ENCODE assay signal across 13 cellular contexts in genomic region chr5:140608730-140609520, GRCh38. TPM values are rescaled to one million over a fixed set of nuclear protein-coding genes. Genes with fewer than 3 reads are reported as not detected.
DNase-seq lines count a peak whose midpoint lies in the region; ATAC-seq and TF ChIP-seq lines count a peak whose summit lies in the region.
"Had no signal": no experiment of that assay in that cellular context is flagged by ENCODE, and none has a peak within 500 bp of the region (broad histone marks: within the 10 kb centered on the region; RNA-seq: fewer than 3 reads in every experiment).

No MANE protein-coding gene starts in this region.

- H3K4me3 Mint-ChIP-seq in CD14-positive monocyte, result peak overlapping the region; percentile 51 to 78
- H3K4me3 Mint-ChIP-seq in naive thymus-derived CD4-positive, alpha-beta T cell, result no peak overlapping the region
- no peak overlapping the region for H3K4me3 Mint-ChIP-seq in HFFc6
- H3K4me3 Mint-ChIP-seq: activated naive CD8-positive, alpha-beta T cell; stimulated activated naive CD8-positive, alpha-beta T cell treated with anti-CD3 and anti-CD28 coated beads, Interleukin-15, Interleukin-2, amounts not matched to agents 100 ng/mL and 50 ng/mL, for 24 hours had no signal

- no peaks in the 10 kb centered on the region for H3K27me3 Mint-ChIP-seq in CD14-positive monocyte (ENCODE audit: low read depth in 3 of 3)
- H3K27me3 Mint-ChIP-seq in naive thymus-derived CD4-positive, alpha-beta T cell, result peaks cover 6 to 17% (median 9%) of the 10 kb centered on the region in 5 donors
- peaks cover 19% of the 10 kb centered on the region for H3K27me3 Mint-ChIP-seq in HFFc6 (ENCODE audit: insufficient read depth)

- peaks cover 87% of the 10 kb centered on the region for H3K4me1 Mint-ChIP-seq in CD14-positive monocyte
- peaks cover 6 to 25% (median 18%) of the 10 kb centered on the region in 7 donors for H3K4me1 Mint-ChIP-seq in naive thymus-derived CD4-positive, alpha-beta T cell
- peaks cover 10% of the 10 kb centered on the region for H3K4me1 Mint-ChIP-seq in HFFc6 (ENCODE audit: low read depth)

- TF ChIP-seq CTCF in CD14-positive monocyte (IDR thresholded peaks at IDR 0.05), result no peak
- no peak for TF ChIP-seq CTCF in PC-3 (conservative IDR thresholded peaks at IDR 0.05; ENCODE audit: low read depth, low read length)
- no peak for TF ChIP-seq CTCF in esophagus squamous epithelium (IDR thresholded peaks at IDR 0.05)
- no peak for TF ChIP-seq CTCF in HFFc6 (IDR thresholded peaks at IDR 0.05)

- no peak for TF ChIP-seq POLR2A in esophagus squamous epithelium (IDR thresholded peaks at IDR 0.05)

- BruUV-seq in PC-3 (replicated peaks; lab: Mats Ljungman, UMichigan), result no TSS peak

- no peaks in the 10 kb centered on the region for H3K9me3 ChIP-seq in PC-3 (ENCODE audit: low read length)
- no peaks in the 10 kb centered on the region for H3K9me3 ChIP-seq in esophagus squamous epithelium
- no peaks in the 10 kb centered on the region for H3K9me3 ChIP-seq in naive thymus-derived CD4-positive, alpha-beta T cell (ENCODE audit: control insufficient read depth in 2 of 3, low read length in 3 of 3)
- H3K9me3 ChIP-seq: BE2C had no signal

- POLR2A ChIA-PET in PC-3 (lab: Charles Lee; ENCODE audit: unreplicated experiment), result interaction anchor here (0.5 kb wide), 1 partner anchor 102 kb away, joined by 4 read pairs; no protein-coding TSS in a partner anchor
- POLR2A ChIA-PET in naive thymus-derived CD4-positive, alpha-beta T cell (lab: Charles Lee), result no interaction called here

- peaks cover 0 to 5% of the 10 kb centered on the region in 2 donors for H3K36me3 Mint-ChIP-seq in CD14-positive monocyte
- peaks cover 0 to 6% (median 0%) of the 10 kb centered on the region in 5 donors for H3K36me3 Mint-ChIP-seq in naive thymus-derived CD4-positive, alpha-beta T cell
- no peaks in the 10 kb centered on the region for H3K36me3 Mint-ChIP-seq in HFFc6 (ENCODE audit: low read depth)
- H3K36me3 Mint-ChIP-seq: activated naive CD8-positive, alpha-beta T cell had no signal

- intact Hi-C loops in CD14-positive monocyte (cut with micrococcal nuclease) (loop anchor here in 1 of 2 donors (2.0 kb wide), 1 partner anchor 14 kb away; no protein-coding TSS in a partner anchor), PC-3 (cut with micrococcal nuclease) (no loop called here), esophagus squamous epithelium (cut with DNase I) (no loop called here)
- intact Hi-C loops in naive thymus-derived CD4-positive, alpha-beta T cell (cut with micrococcal nuclease), result no loop called here

- no peak overlapping the region for H2AFZ ChIP-seq in PC-3 (ENCODE audit: low read length)

- H3K27ac ChIP-seq in PC-3 (ENCODE audit: low read length) (no peak overlapping the region), esophagus squamous epithelium (peak overlapping the region in 3 of 4 donors; percentile 13 to 78 (median 54))
- no peak overlapping the region for H3K27ac ChIP-seq in naive thymus-derived CD4-positive, alpha-beta T cell (ENCODE audit: low read depth, low read length)

- H3K4me1 ChIP-seq in PC-3 (ENCODE audit: insufficient read depth, low read length) (no peaks in the 10 kb centered on the region), esophagus squamous epithelium (peaks cover 0 to 17% (median 6%) of the 10 kb centered on the region in 3 donors)
- no peaks in the 10 kb centered on the region for H3K4me1 ChIP-seq in naive thymus-derived CD4-positive, alpha-beta T cell (ENCODE audit: control insufficient read depth in 2 of 2, insufficient read depth in 2 of 2, low read length in 2 of 2)
- H3K4me1 ChIP-seq: BE2C had no signal

- H3K27ac Mint-ChIP-seq in CD14-positive monocyte (peak overlapping the region; percentile 90 to 100 (median 98)), HFFc6 (no peak overlapping the region)
- no peak overlapping the region for H3K27ac Mint-ChIP-seq in naive thymus-derived CD4-positive, alpha-beta T cell
- H3K27ac Mint-ChIP-seq: activated naive CD8-positive, alpha-beta T cell; stimulated activated naive CD8-positive, alpha-beta T cell treated with anti-CD3 and anti-CD28 coated beads, Interleukin-15, Interleukin-2, amounts not matched to agents 100 ng/mL and 50 ng/mL, for 24 hours had no signal

- H3K36me3 ChIP-seq in PC-3 (ENCODE audit: low read depth, low read length) (no peaks in the 10 kb centered on the region), esophagus squamous epithelium (no peaks in the 10 kb centered on the region)
- no peaks in the 10 kb centered on the region for H3K36me3 ChIP-seq in naive thymus-derived CD4-positive, alpha-beta T cell (ENCODE audit: control insufficient read depth in 2 of 3, insufficient read depth in 3 of 3, low read length in 3 of 3)
- H3K36me3 ChIP-seq: BE2C had no signal

- H3K79me2 ChIP-seq in PC-3 (ENCODE audit: low read length), result no peaks in the 10 kb centered on the region

- no peaks in the 10 kb centered on the region for H3F3A ChIP-seq in PC-3 (ENCODE audit: low read length, unreplicated experiment)

- peak; percentile 70 for ATAC-seq in PC-3
- ATAC-seq in naive thymus-derived CD4-positive, alpha-beta T cell, result peak; percentile 59

- H3K9me3 Mint-ChIP-seq in CD14-positive monocyte (peaks cover 0 to 2% (median 0%) of the 10 kb centered on the region in 7 donors), HFFc6 (no peaks in the 10 kb centered on the region)
- no peaks in the 10 kb centered on the region for H3K9me3 Mint-ChIP-seq in naive thymus-derived CD4-positive, alpha-beta T cell
- H3K9me3 Mint-ChIP-seq: stimulated activated naive CD8-positive, alpha-beta T cell treated with anti-CD3 and anti-CD28 coated beads, Interleukin-15, Interleukin-2, amounts not matched to agents 100 ng/mL and 50 ng/mL, for 24 hours had no signal

- 27 to 42% methylated on average over 3 to 4 of the region's 4 CpGs for WGBS in esophagus squamous epithelium, 2 donors

- no peak overlapping the region for H3K4me3 ChIP-seq in PC-3 (ENCODE audit: low read length)
- no peak overlapping the region for H3K4me3 ChIP-seq in esophagus squamous epithelium
- no peak overlapping the region for H3K4me3 ChIP-seq in naive thymus-derived CD4-positive, alpha-beta T cell (ENCODE audit: low read length)

- DNase-seq in CD14-positive monocyte (ENCODE audit: low spot score) (peak; percentile 74), PC-3 (peak; percentile 25), esophagus squamous epithelium (lab: John Stamatoyannopoulos, UW) (no peak), NCI-H187 (lab: John Stamatoyannopoulos, UW) (no peak), NCI-H748 (lab: John Stamatoyannopoulos, UW; ENCODE audit: unreplicated experiment) (no peak), HFFc6 (no peak)
- no peak for DNase-seq in naive thymus-derived CD4-positive, alpha-beta T cell
- DNase-seq in central memory CD4-positive, alpha-beta T cell, result no peak
- DNase-seq: BE2C, HCEC 1CT, NCI-H82 had no signal

- CTCF ChIA-PET in PC-3 (lab: Charles Lee), result no interaction called here
- CTCF ChIA-PET in naive thymus-derived CD4-positive, alpha-beta T cell (lab: Charles Lee), result no interaction called here

- H3K9ac ChIP-seq in PC-3 (ENCODE audit: low read length), result no peak overlapping the region

- no peaks in the 10 kb centered on the region for H3K9me2 ChIP-seq in PC-3 (replicated peaks; ENCODE audit: low read length)

- no peak overlapping the region for H3K4me2 ChIP-seq in PC-3 (ENCODE audit: low read length)

- H3K27me3 ChIP-seq in PC-3 (ENCODE audit: low read length) (no peaks in the 10 kb centered on the region), esophagus squamous epithelium (no peaks in the 10 kb centered on the region)
- no peaks in the 10 kb centered on the region for H3K27me3 ChIP-seq in naive thymus-derived CD4-positive, alpha-beta T cell (ENCODE audit: control insufficient read depth in 2 of 2, insufficient read depth in 2 of 2, low read length in 2 of 2)
- H3K27me3 ChIP-seq: BE2C had no signal

- no peaks in the 10 kb centered on the region for H4K20me1 ChIP-seq in PC-3 (ENCODE audit: low read length)

RNA-seq across cellular contexts. Expression of gene CD14, which starts 24.1 kb away (rescaled TPM):
- 1,000 to 10,000 TPM; 2,434 to 3,095 TPM for polyA plus RNA-seq in CD14-positive monocyte
- total RNA-seq in PC-3 (2014; rRNA removed) (not detected in 2 replicates), esophagus squamous epithelium (10 to 100 TPM in 3 of 4 donors, 1 to 10 TPM in 1; 7.6 to 58.1 (median 30.9) TPM)
- 100 to 1,000 TPM in 1 of 5 experiments, 10 to 100 TPM in 2, 1 to 10 TPM in 1, under 1 TPM in 1; 0.56 to 198 (median 10.1) TPM for total RNA-seq in naive thymus-derived CD4-positive, alpha-beta T cell
- polyA plus RNA-seq in naive thymus-derived CD4-positive, alpha-beta T cell, result 1 to 10 TPM; 2.5 to 2.9 TPM
- total RNA-seq in HFFc6 (2021; fragmentation: NEBNext Ultra II Directional; extraction: Animal tissue kit (Norgen Biotek cat#: 25700)), result 1 to 10 TPM in 5 of 6 experiments, under 1 TPM in 1; 0.84 to 1.9 (median 1.3) TPM

RNA-seq across cellular contexts. Expression of gene TMCO6, which starts 30.3 kb away (rescaled TPM):
- 10 to 100 TPM in 1 of 2 donors, 1 to 10 TPM in 1; 9.8 to 12.6 TPM for polyA plus RNA-seq in CD14-positive monocyte
- total RNA-seq in PC-3 (2014; rRNA removed) (12.7 and 16.5 TPM in 2 replicates), esophagus squamous epithelium (10 to 100 TPM; 18.4 to 46.7 (median 28.2) TPM)
- 10 to 100 TPM; 24.5 to 55.3 (median 36.4) TPM for total RNA-seq in naive thymus-derived CD4-positive, alpha-beta T cell
- 10 to 100 TPM; 17.1 to 20.4 TPM for polyA plus RNA-seq in naive thymus-derived CD4-positive, alpha-beta T cell
- total RNA-seq in HFFc6 (2021; fragmentation: NEBNext Ultra II Directional; extraction: Animal tissue kit (Norgen Biotek cat#: 25700)), result 1 to 10 TPM; 3.6 to 7.2 (median 6.1) TPM

RNA-seq across cellular contexts. Expression of gene NDUFA2, which starts 38.5 kb away (rescaled TPM):
- 100 to 1,000 TPM; 207 to 246 TPM for polyA plus RNA-seq in CD14-positive monocyte
- total RNA-seq in PC-3 (2014; rRNA removed), result 84.5 and 108 TPM in 2 replicates
- 10 to 100 TPM; 31.3 to 56.3 (median 42.5) TPM for total RNA-seq in esophagus squamous epithelium
- total RNA-seq in naive thymus-derived CD4-positive, alpha-beta T cell, result 10 to 100 TPM; 33.2 to 68.7 (median 43.5) TPM
- 100 to 1,000 TPM; 147 to 149 TPM for polyA plus RNA-seq in naive thymus-derived CD4-positive, alpha-beta T cell
- total RNA-seq in HFFc6 (2021; fragmentation: NEBNext Ultra II Directional; extraction: Animal tissue kit (Norgen Biotek cat#: 25700)), result 10 to 100 TPM; 60.5 to 73.9 (median 67.0) TPM

RNA-seq across cellular contexts. Expression of gene IK, which starts 38.7 kb away (rescaled TPM):
- 10 to 100 TPM; 58.3 to 86.6 TPM for polyA plus RNA-seq in CD14-positive monocyte
- total RNA-seq in PC-3 (2014; rRNA removed), result 87.5 and 117 TPM in 2 replicates
- 100 to 1,000 TPM in 1 of 4 donors, 10 to 100 TPM in 3; 44.9 to 110 (median 79.8) TPM for total RNA-seq in esophagus squamous epithelium
- total RNA-seq in naive thymus-derived CD4-positive, alpha-beta T cell, result 100 to 1,000 TPM; 118 to 186 (median 179) TPM
- polyA plus RNA-seq in naive thymus-derived CD4-positive, alpha-beta T cell, result 100 to 1,000 TPM; 192 to 207 TPM
- total RNA-seq in HFFc6 (2021; fragmentation: NEBNext Ultra II Directional; extraction: Animal tissue kit (Norgen Biotek cat#: 25700)), result 100 to 1,000 TPM in 4 of 6 experiments, 10 to 100 TPM in 2; 83.3 to 116 (median 109) TPM

RNA-seq across cellular contexts. Expression of gene SLC35A4, which starts 44.3 kb away (rescaled TPM):
- 10 to 100 TPM; 44.0 to 67.1 TPM for polyA plus RNA-seq in CD14-positive monocyte
- 25.0 and 29.1 TPM in 2 replicates for total RNA-seq in PC-3 (2014; rRNA removed)
- 10 to 100 TPM; 41.4 to 56.9 (median 52.6) TPM for total RNA-seq in esophagus squamous epithelium
- 10 to 100 TPM; 40.4 to 90.1 (median 52.4) TPM for total RNA-seq in naive thymus-derived CD4-positive, alpha-beta T cell
- polyA plus RNA-seq in naive thymus-derived CD4-positive, alpha-beta T cell, result 100 to 1,000 TPM; 112 to 142 TPM
- total RNA-seq in HFFc6 (2021; fragmentation: NEBNext Ultra II Directional; extraction: Animal tissue kit (Norgen Biotek cat#: 25700)), result 10 to 100 TPM; 64.1 to 72.8 (median 71.2) TPM

Comparison
In these comparisons a context has a peak if more than half of its experiments do, and no peak if none do; other contexts are left out.
1. DNase-seq: peak in CD14-positive monocyte (single experiment) and PC-3 (single experiment); none in esophagus squamous epithelium (single experiment), naive thymus-derived CD4-positive, alpha-beta T cell (0 of 9), NCI-H187 (0 of 2), NCI-H748 (single experiment), central memory CD4-positive, alpha-beta T cell (single experiment) and HFFc6 (single experiment).
2. H3K27ac Mint-ChIP-seq: peak in CD14-positive monocyte (7 of 7); none in naive thymus-derived CD4-positive, alpha-beta T cell (0 of 9) and HFFc6 (single experiment).
3. H3K4me3 Mint-ChIP-seq: peak in CD14-positive monocyte (2 of 2); none in naive thymus-derived CD4-positive, alpha-beta T cell (0 of 10) and HFFc6 (single experiment).
4. H3K27ac ChIP-seq: peak in esophagus squamous epithelium (3 of 4); none in PC-3 (single experiment) and naive thymus-derived CD4-positive, alpha-beta T cell (single experiment).